In the genomic region with DNA sequence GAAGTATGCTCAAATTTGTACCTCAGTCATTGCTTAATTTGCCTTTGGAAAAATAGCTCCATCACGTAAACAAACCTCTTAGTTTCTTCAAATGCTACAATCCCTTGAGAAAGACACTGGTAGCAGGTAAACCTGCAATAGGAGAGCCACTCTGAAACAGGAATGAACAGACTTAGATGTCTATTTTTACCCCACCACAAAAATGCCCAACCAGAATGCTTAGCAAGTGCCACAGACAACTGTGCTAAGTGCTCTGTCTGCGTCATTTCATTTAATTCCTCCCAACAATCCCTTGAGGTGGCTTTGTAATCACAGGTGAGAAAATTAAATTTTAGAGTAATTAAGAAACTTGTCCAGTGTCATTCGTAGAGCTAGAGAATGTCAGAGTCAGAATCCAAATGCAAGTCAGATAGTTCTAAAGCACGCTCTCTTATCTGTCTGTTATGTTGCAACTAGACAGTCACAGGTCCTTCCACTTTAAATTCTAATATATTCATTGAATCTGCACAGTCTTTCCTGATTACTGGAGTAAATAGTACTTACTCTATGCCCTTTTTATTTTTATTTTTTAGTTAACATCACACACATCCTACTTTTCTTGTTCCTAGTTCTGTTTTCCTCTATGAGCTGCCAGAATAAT, we compare ENCODE assay signal across 1 cellular context.
TF ChIP-seq lines count a peak whose summit lies in the region.

No MANE protein-coding gene starts in this region.

TF ChIP-seq in GM23338, 12 proteins besides CTCF, POLR2A, EP300 and RAD21 (continued from another document):
- TF ChIP-seq ZNF331 (CRISPR knock-in tag; IDR thresholded peaks at IDR 0.05; ENCODE audit: low read depth) (no peak), STAT1 (IDR thresholded peaks at IDR 0.05; ENCODE audit: unreplicated experiment) (no peak), CREB1 (CRISPR knock-in tag; IDR thresholded peaks at IDR 0.05; ENCODE audit: low read depth) (no peak), JUNB (IDR thresholded peaks at IDR 0.05; ENCODE audit: unreplicated experiment) (no peak), NANOG (IDR thresholded peaks at IDR 0.05; ENCODE audit: borderline replicate concordance) (no peak)
- TF ChIP-seq, protein P1, sequence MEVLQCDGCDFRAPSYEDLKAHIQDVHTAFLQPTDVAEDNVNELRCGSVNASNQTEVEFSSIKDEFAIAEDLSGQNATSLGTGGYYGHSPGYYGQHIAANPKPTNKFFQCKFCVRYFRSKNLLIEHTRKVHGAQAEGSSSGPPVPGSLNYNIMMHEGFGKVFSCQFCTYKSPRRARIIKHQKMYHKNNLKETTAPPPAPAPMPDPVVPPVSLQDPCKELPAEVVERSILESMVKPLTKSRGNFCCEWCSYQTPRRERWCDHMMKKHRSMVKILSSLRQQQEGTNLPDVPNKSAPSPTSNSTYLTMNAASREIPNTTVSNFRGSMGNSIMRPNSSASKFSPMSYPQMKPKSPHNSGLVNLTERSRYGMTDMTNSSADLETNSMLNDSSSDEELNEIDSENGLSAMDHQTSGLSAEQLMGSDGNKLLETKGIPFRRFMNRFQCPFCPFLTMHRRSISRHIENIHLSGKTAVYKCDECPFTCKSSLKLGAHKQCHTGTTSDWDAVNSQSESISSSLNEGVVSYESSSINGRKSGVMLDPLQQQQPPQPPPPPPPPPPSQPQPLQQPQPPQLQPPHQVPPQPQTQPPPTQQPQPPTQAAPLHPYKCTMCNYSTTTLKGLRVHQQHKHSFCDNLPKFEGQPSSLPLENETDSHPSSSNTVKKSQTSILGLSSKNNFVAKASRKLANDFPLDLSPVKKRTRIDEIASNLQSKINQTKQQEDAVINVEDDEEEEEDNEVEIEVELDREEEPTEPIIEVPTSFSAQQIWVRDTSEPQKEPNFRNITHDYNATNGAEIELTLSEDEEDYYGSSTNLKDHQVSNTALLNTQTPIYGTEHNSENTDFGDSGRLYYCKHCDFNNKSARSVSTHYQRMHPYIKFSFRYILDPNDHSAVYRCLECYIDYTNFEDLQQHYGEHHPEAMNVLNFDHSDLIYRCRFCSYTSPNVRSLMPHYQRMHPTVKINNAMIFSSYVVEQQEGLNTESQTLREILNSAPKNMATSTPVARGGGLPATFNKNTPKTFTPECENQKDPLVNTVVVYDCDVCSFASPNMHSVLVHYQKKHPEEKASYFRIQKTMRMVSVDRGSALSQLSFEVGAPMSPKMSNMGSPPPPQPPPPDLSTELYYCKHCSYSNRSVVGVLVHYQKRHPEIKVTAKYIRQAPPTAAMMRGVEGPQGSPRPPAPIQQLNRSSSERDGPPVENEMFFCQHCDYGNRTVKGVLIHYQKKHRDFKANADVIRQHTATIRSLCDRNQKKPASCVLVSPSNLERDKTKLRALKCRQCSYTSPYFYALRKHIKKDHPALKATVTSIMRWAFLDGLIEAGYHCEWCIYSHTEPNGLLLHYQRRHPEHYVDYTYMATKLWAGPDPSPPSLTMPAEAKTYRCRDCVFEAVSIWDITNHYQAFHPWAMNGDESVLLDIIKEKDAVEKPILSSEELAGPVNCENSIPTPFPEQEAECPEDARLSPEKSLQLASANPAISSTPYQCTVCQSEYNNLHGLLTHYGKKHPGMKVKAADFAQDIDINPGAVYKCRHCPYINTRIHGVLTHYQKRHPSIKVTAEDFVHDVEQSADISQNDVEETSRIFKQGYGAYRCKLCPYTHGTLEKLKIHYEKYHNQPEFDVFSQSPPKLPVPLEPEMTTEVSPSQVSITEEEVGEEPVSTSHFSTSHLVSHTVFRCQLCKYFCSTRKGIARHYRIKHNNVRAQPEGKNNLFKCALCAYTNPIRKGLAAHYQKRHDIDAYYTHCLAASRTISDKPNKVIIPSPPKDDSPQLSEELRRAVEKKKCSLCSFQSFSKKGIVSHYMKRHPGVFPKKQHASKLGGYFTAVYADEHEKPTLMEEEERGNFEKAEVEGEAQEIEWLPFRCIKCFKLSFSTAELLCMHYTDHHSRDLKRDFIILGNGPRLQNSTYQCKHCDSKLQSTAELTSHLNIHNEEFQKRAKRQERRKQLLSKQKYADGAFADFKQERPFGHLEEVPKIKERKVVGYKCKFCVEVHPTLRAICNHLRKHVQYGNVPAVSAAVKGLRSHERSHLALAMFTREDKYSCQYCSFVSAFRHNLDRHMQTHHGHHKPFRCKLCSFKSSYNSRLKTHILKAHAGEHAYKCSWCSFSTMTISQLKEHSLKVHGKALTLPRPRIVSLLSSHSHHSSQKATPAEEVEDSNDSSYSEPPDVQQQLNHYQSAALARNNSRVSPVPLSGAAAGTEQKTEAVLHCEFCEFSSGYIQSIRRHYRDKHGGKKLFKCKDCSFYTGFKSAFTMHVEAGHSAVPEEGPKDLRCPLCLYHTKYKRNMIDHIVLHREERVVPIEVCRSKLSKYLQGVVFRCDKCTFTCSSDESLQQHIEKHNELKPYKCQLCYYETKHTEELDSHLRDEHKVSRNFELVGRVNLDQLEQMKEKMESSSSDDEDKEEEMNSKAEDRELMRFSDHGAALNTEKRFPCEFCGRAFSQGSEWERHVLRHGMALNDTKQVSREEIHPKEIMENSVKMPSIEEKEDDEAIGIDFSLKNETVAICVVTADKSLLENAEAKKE (CRISPR knock-in tag; IDR thresholded peaks at IDR 0.05): no peak
